Comparison of ENCODE assay signal across 8 cellular contexts in the genomic region with DNA sequence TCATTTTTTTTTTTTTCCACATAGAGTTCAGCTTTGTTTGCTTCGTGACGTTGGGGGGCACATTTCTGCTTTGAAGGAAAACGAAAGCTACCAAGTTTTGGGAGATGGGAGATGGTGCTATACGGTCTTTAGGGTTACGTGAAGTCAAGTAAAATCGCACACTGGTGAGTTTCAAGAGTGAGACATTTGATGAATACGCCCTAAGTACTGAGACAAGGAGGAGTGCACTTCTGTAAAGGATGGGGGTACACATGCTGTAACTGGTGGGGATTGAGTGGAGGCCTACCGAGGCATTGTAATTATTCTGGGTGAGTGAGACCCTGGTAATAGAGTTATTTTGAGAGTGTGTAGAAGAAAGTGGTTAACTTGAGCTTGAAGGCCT. TPM values are rescaled to one million over a fixed set of nuclear protein-coding genes. Genes with fewer than 3 reads are reported as not detected.
DNase-seq lines count a peak whose midpoint lies in the region; ATAC-seq and TF ChIP-seq lines count a peak whose summit lies in the region.

No MANE protein-coding gene starts in this region.

- POLR2A ChIA-PET in A673 (lab: Charles Lee; ENCODE audit: low non-redundant PET) (no interaction called here), HCT116 (lab: Charles Lee) (no interaction called here)

- WGBS in right cardiac atrium: under 1% methylated on average over 8 of the region's 8 CpGs

- H3K79me2 ChIP-seq in HCT116 (ENCODE audit: insufficient read depth, low read length): no peaks in the 10 kb centered on the region

- RAD21 ChIA-PET in HCT116 (lab: Charles Lee; ENCODE audit: low non-redundant PET in 1 of 2, low total read pairs in 2 of 2, uncharacterized antibody in 2 of 2, unreplicated experiment in 2 of 2): no interaction called here

- H3K27ac ChIP-seq in A673 (ENCODE audit: low read depth, low read length, poor library complexity, severe bottlenecking): peak overlapping the region; percentile 84
- peak overlapping the region; percentile 52; the same call in 1 of the 2 replicates for H3K27ac ChIP-seq in HCT116 (ENCODE audit: low read depth, low read length)
- peak overlapping the region; percentile 93 for H3K27ac ChIP-seq in right cardiac atrium (ENCODE audit: low read length)
- H3K27ac ChIP-seq in skin epidermis: peak overlapping the region in 20 of 21 experiments; percentile 57 to 91 (median 79)

- TF ChIP-seq POLR2A in HCT116 (IDR thresholded peaks at IDR 0.05; ENCODE audit: borderline replicate concordance, extremely low read depth, insufficient read depth, insufficient read length): no peak

- TF ChIP-seq CTCF in A673 (conservative IDR thresholded peaks at IDR 0.05; ENCODE audit: low read depth, low read length) (no peak), HCT116 (IDR thresholded peaks at IDR 0.05 in 2 of 3, conservative IDR thresholded peaks at IDR 0.05 in 1 of 3; ENCODE audit: borderline replicate concordance in 1 of 3, insufficient read depth in 1 of 3, low read depth in 2 of 3, low read length in 2 of 3) (no peak)

- no peaks in the 10 kb centered on the region for H3K27me3 Mint-ChIP-seq in activated naive CD8-positive, alpha-beta T cell

- H4K20me1 ChIP-seq in HCT116 (ENCODE audit: insufficient read depth): no peaks in the 10 kb centered on the region

- H3K4me2 ChIP-seq in HCT116 (ENCODE audit: low read length): peak overlapping the region; percentile 79

- ATAC-seq in HCT116 (peak; percentile 37), right cardiac atrium (peak; percentile 36 to 50), GM18870 (IDR thresholded peaks at IDR 0.05; ENCODE audit: unreplicated experiment) (no peak), HG03460 (IDR thresholded peaks at IDR 0.05; ENCODE audit: unreplicated experiment) (no peak)

- H3K27ac Mint-ChIP-seq in activated naive CD8-positive, alpha-beta T cell: peak overlapping the region; percentile 96

- H3K4me1 ChIP-seq in A673 (ENCODE audit: insufficient read depth, low read length, poor library complexity, severe bottlenecking) (no peaks in the 10 kb centered on the region), HCT116 (ENCODE audit: control insufficient read depth in 1 of 2, insufficient read depth in 2 of 2, low read length in 2 of 2) (peaks cover 2 to 4% of the 10 kb centered on the region in 2 experiments; a peak in 3 of 4 replicates), right cardiac atrium (ENCODE audit: control insufficient read depth, insufficient read depth, low read length) (no peaks in the 10 kb centered on the region)

- no peaks in the 10 kb centered on the region for H3K9me2 ChIP-seq in HCT116 (ENCODE audit: insufficient read depth)

- peak overlapping the region; percentile 59 for H3K4me3 ChIP-seq in A673 (ENCODE audit: low read depth, low read length, poor library complexity, severe bottlenecking)
- peak overlapping the region; percentile 62 to 74 for H3K4me3 ChIP-seq in HCT116 (replicated peaks in 1 of 2; ENCODE audit: low read depth in 1 of 2, low read length in 2 of 2)
- H3K4me3 ChIP-seq in right cardiac atrium (ENCODE audit: low read length): peak overlapping the region; percentile 92
- H3K4me3 ChIP-seq in skin epidermis: peak overlapping the region; percentile 38 to 58 (median 48)

- peaks cover 5% of the 10 kb centered on the region for H3K36me3 Mint-ChIP-seq in activated naive CD8-positive, alpha-beta T cell

- no peaks in the 10 kb centered on the region for H3K36me3 ChIP-seq in A673 (ENCODE audit: insufficient read depth, low read length, poor library complexity, severe bottlenecking)
- H3K36me3 ChIP-seq in HCT116 (ENCODE audit: control insufficient read depth in 1 of 2, insufficient read depth in 2 of 2, low read length in 2 of 2): no peaks in the 10 kb centered on the region

- H2AFZ ChIP-seq in HCT116 (ENCODE audit: low read depth, low read length, poor library complexity, severe bottlenecking): no peak overlapping the region

- no peaks in the 10 kb centered on the region for H3K9me3 Mint-ChIP-seq in activated naive CD8-positive, alpha-beta T cell (ENCODE audit: low read depth)

- peaks cover 54% of the 10 kb centered on the region for H3K4me1 Mint-ChIP-seq in activated naive CD8-positive, alpha-beta T cell (ENCODE audit: low read depth)

- BruUV-seq in A673 (replicated peaks; lab: Mats Ljungman, UMichigan) (no TSS peak), HCT116 (replicated peaks; lab: Mats Ljungman, UMichigan) (no TSS peak)

- H3K9me3 ChIP-seq in A673 (ENCODE audit: low read depth, low read length, poor library complexity, severe bottlenecking) (no peaks in the 10 kb centered on the region), HCT116 (ENCODE audit: control insufficient read depth in 1 of 2, insufficient read depth in 1 of 2, low read depth in 1 of 2, low read length in 2 of 2) (no peaks in the 10 kb centered on the region), right cardiac atrium (ENCODE audit: control insufficient read depth, low read length) (no peaks in the 10 kb centered on the region)

- H3K4me3 Mint-ChIP-seq in activated naive CD8-positive, alpha-beta T cell: peak overlapping the region; percentile 99

- CTCF ChIA-PET in A673 (lab: Charles Lee) (no interaction called here), HCT116 (lab: Charles Lee) (interaction anchor here (1.4 kb wide), 2 partner anchors 9 to 175 kb away, joined by 3 read pairs; no protein-coding TSS in a partner anchor)

- TF ChIP-seq RAD21 in HCT116 (IDR thresholded peaks at IDR 0.05; ENCODE audit: low read depth): no peak

- DNase-seq in A673 (ENCODE audit: low spot score) (no peak), HCT116 (ENCODE audit: low read depth, low spot score) (no peak), right cardiac atrium (no peak), retina (no peak)

- H3K27me3 ChIP-seq in A673 (replicated peaks; ENCODE audit: insufficient read depth, low read depth, low read length, poor library complexity) (no peaks in the 10 kb centered on the region), HCT116 (ENCODE audit: insufficient read depth, low read length) (no peaks in the 10 kb centered on the region), right cardiac atrium (ENCODE audit: control insufficient read depth, insufficient read depth) (no peaks in the 10 kb centered on the region)

- peak overlapping the region; percentile 64 for H3K9ac ChIP-seq in HCT116 (ENCODE audit: low read length)

- intact Hi-C loops in A673 (cut with micrococcal nuclease; ENCODE audit: unreplicated experiment): loop anchor here (5.0 kb wide), 1 partner anchor 80 kb away; no protein-coding TSS in a partner anchor
- intact Hi-C loops in HCT116 (cut with micrococcal nuclease): no loop called here
- intact Hi-C loops in right cardiac atrium (cut with DNase I): no loop called here

TF ChIP-seq in HCT116, 20 proteins besides CTCF, POLR2A, EP300 and RAD21:
- TF ChIP-seq JUND (IDR thresholded peaks at IDR 0.05): no peak
- TF ChIP-seq FOSL1 (IDR thresholded peaks at IDR 0.05; ENCODE audit: low read depth): no peak

RNA-seq across cellular contexts. Expression of gene SH3BGRL, which starts 0.5 kb away (rescaled TPM):
- 54.4 and 61.4 TPM in 2 replicates for total RNA-seq in A673 (2021)
- total RNA-seq in HCT116 (2021; ENCODE audit: unreplicated experiment): 32.4 TPM
- 8.7 and 15.0 TPM in 2 replicates for polyA plus RNA-seq in HCT116 (2012)
- total RNA-seq in right cardiac atrium: 10 to 100 TPM; 61.3 to 76.7 (median 67.4) TPM
- polyA plus RNA-seq in right cardiac atrium: 57.7 TPM

RNA-seq across cellular contexts. Expression of gene HMGN5, which starts 0.7 kb away (rescaled TPM):
- total RNA-seq in A673 (2021) (17.9 and 19.8 TPM in 2 replicates), HCT116 (2021; ENCODE audit: unreplicated experiment) (3.0 TPM), right cardiac atrium (1 to 10 TPM; 4.1 to 5.6 (median 4.9) TPM)
- polyA plus RNA-seq in HCT116 (2012): 3.4 and 4.2 TPM in 2 replicates
- polyA plus RNA-seq in right cardiac atrium: 18.4 TPM

Comparison
In these comparisons a context has a peak if more than half of its experiments do, and no peak if none do; other contexts are left out.
1. ATAC-seq: peak in HCT116 (single experiment) and right cardiac atrium (2 of 2); none in GM18870 (single experiment) and HG03460 (single experiment).
2. Peak in every context shown above with its lines, with median percentiles within 50 percentile points of each other: H3K27ac ChIP-seq and H3K4me3 ChIP-seq.